8 cellular contexts compared by ENCODE assay signal in genomic region chr14:65019944-65020566, GRCh38. TPM values are rescaled to one million over a fixed set of nuclear protein-coding genes. Genes with fewer than 3 reads are reported as not detected.
DNase-seq lines count a peak whose midpoint lies in the region; ATAC-seq lines count a peak whose summit lies in the region.

No MANE protein-coding gene starts in this region.

- no peak overlapping the region for H3K4me3 ChIP-seq in naive thymus-derived CD4-positive, alpha-beta T cell (ENCODE audit: low read length)

- H3K27me3 Mint-ChIP-seq in activated naive CD8-positive, alpha-beta T cell, result no peaks in the 10 kb centered on the region
- H3K27me3 Mint-ChIP-seq in activated naive CD8-positive, alpha-beta T cell treated with anti-CD3 and anti-CD28 coated beads for 36 hours, result no peaks in the 10 kb centered on the region
- H3K27me3 Mint-ChIP-seq in naive thymus-derived CD4-positive, alpha-beta T cell, result no peaks in the 10 kb centered on the region

- H3K27me3 ChIP-seq in naive thymus-derived CD4-positive, alpha-beta T cell (ENCODE audit: control insufficient read depth in 2 of 2, insufficient read depth in 2 of 2, low read length in 2 of 2), result no peaks in the 10 kb centered on the region

- no peaks in the 10 kb centered on the region for H3K4me1 Mint-ChIP-seq in activated naive CD8-positive, alpha-beta T cell (ENCODE audit: low read depth)
- no peaks in the 10 kb centered on the region for H3K4me1 Mint-ChIP-seq in activated naive CD8-positive, alpha-beta T cell treated with anti-CD3 and anti-CD28 coated beads for 36 hours
- peaks cover 0 to 5% (median 0%) of the 10 kb centered on the region in 7 donors for H3K4me1 Mint-ChIP-seq in naive thymus-derived CD4-positive, alpha-beta T cell

- no peaks in the 10 kb centered on the region for H3K9me3 ChIP-seq in naive thymus-derived CD4-positive, alpha-beta T cell (ENCODE audit: control insufficient read depth in 2 of 3, low read length in 3 of 3)

- H3K27ac Mint-ChIP-seq in activated naive CD8-positive, alpha-beta T cell, result peak overlapping the region; percentile 46
- H3K27ac Mint-ChIP-seq in activated naive CD8-positive, alpha-beta T cell treated with anti-CD3 and anti-CD28 coated beads for 36 hours, result no peak overlapping the region
- H3K27ac Mint-ChIP-seq in naive thymus-derived CD4-positive, alpha-beta T cell, result peak overlapping the region in 1 of 9 donors; percentile 0

- intact Hi-C loops in naive thymus-derived CD4-positive, alpha-beta T cell (cut with micrococcal nuclease), result loop anchor here (1.0 kb wide), 1 partner anchor 34 kb away; the partner anchor contains the start of gene FNTB (in 2 of the 2)

- H3K27ac ChIP-seq in naive thymus-derived CD4-positive, alpha-beta T cell (ENCODE audit: low read depth, low read length), result no peak overlapping the region

- peak; percentile 76 for ATAC-seq in naive thymus-derived CD4-positive, alpha-beta T cell
- ATAC-seq in HG02623 (IDR thresholded peaks at IDR 0.05; ENCODE audit: unreplicated experiment), result no peak

- no peaks in the 10 kb centered on the region for H3K4me1 ChIP-seq in naive thymus-derived CD4-positive, alpha-beta T cell (ENCODE audit: control insufficient read depth in 2 of 2, insufficient read depth in 2 of 2, low read length in 2 of 2)

- no peaks in the 10 kb centered on the region for H3K9me3 Mint-ChIP-seq in activated naive CD8-positive, alpha-beta T cell (ENCODE audit: low read depth)
- no peaks in the 10 kb centered on the region for H3K9me3 Mint-ChIP-seq in activated naive CD8-positive, alpha-beta T cell treated with anti-CD3 and anti-CD28 coated beads for 36 hours
- peaks cover 0 to 1% (median 0%) of the 10 kb centered on the region in 11 donors for H3K9me3 Mint-ChIP-seq in naive thymus-derived CD4-positive, alpha-beta T cell

- no peak for DNase-seq in activated naive CD8-positive, alpha-beta T cell treated with anti-CD3 and anti-CD28 coated beads for 36 hours
- DNase-seq in LHCN-M2 (ENCODE audit: low read depth) (peak; percentile 83), SK-N-DZ (ENCODE audit: low spot score) (peak; percentile 29), fibroblast of gingiva (ENCODE audit: low read depth) (peak; percentile 72), GM19238 (ENCODE audit: insufficient read length, low spot score) (no peak)
- peak in 2 of 9 donors; percentile 3 to 14 for DNase-seq in naive thymus-derived CD4-positive, alpha-beta T cell

- peaks cover 0 to 19% (median 6%) of the 10 kb centered on the region in 3 experiments for H3K36me3 ChIP-seq in naive thymus-derived CD4-positive, alpha-beta T cell (ENCODE audit: control insufficient read depth in 2 of 3, insufficient read depth in 3 of 3, low read length in 3 of 3)

- POLR2A ChIA-PET in naive thymus-derived CD4-positive, alpha-beta T cell (lab: Charles Lee), result no interaction called here

- H3K4me3 Mint-ChIP-seq in activated naive CD8-positive, alpha-beta T cell, result no peak overlapping the region
- H3K4me3 Mint-ChIP-seq in activated naive CD8-positive, alpha-beta T cell treated with anti-CD3 and anti-CD28 coated beads for 36 hours, result no peak overlapping the region
- H3K4me3 Mint-ChIP-seq in naive thymus-derived CD4-positive, alpha-beta T cell, result no peak overlapping the region

- CTCF ChIA-PET in naive thymus-derived CD4-positive, alpha-beta T cell (lab: Charles Lee), result interaction anchor here (0.6 to 1.1 kb wide), 5 partner anchors 10 to 1451 kb away, joined by 3 to 6 read pairs (median 3); no protein-coding TSS in a partner anchor

- peaks cover 4% of the 10 kb centered on the region for H3K36me3 Mint-ChIP-seq in activated naive CD8-positive, alpha-beta T cell
- peaks cover 6% of the 10 kb centered on the region for H3K36me3 Mint-ChIP-seq in activated naive CD8-positive, alpha-beta T cell treated with anti-CD3 and anti-CD28 coated beads for 36 hours
- H3K36me3 Mint-ChIP-seq in naive thymus-derived CD4-positive, alpha-beta T cell, result peaks cover 0 to 22% (median 7%) of the 10 kb centered on the region in 5 donors

RNA-seq across cellular contexts. Expression of gene FNTB, which starts 33.4 kb away (rescaled TPM):
- 10 to 100 TPM; 14.0 to 14.3 TPM for total RNA-seq in activated naive CD8-positive, alpha-beta T cell treated with anti-CD3 and anti-CD28 coated beads for 36 hours
- 13.9 and 17.4 TPM in 2 replicates for total RNA-seq in LHCN-M2 (2014; rRNA removed)
- 12.8 TPM for polyA plus RNA-seq in LHCN-M2 (2012)
- 13.4 and 17.5 TPM in 2 replicates for polyA plus RNA-seq in SK-N-DZ (2014; cell fraction: cytosol; rRNA removed)
- 11.2 and 20.5 TPM in 2 replicates for polyA plus RNA-seq in SK-N-DZ (2014; cell fraction: nucleus; rRNA removed)
- total RNA-seq in naive thymus-derived CD4-positive, alpha-beta T cell, result 10 to 100 TPM; 10.4 to 19.7 (median 12.9) TPM
- 1 to 10 TPM; 4.0 to 7.7 TPM for polyA plus RNA-seq in naive thymus-derived CD4-positive, alpha-beta T cell

RNA-seq across cellular contexts. Expression of gene RAB15, which starts 47.9 kb away (rescaled TPM):
- total RNA-seq in activated naive CD8-positive, alpha-beta T cell treated with anti-CD3 and anti-CD28 coated beads for 36 hours, result 1 to 10 TPM; 3.4 TPM
- 17.6 and 23.1 TPM in 2 replicates for total RNA-seq in LHCN-M2 (2014; rRNA removed)
- 24.1 TPM for polyA plus RNA-seq in LHCN-M2 (2012)
- polyA plus RNA-seq in SK-N-DZ (2014; cell fraction: cytosol; rRNA removed), result 16.1 and 16.2 TPM in 2 replicates
- 36.7 and 38.3 TPM in 2 replicates for polyA plus RNA-seq in SK-N-DZ (2014; cell fraction: nucleus; rRNA removed)
- 1 to 10 TPM; 4.9 to 7.1 (median 5.9) TPM for total RNA-seq in naive thymus-derived CD4-positive, alpha-beta T cell
- 10 to 100 TPM in 1 of 2 donors, 1 to 10 TPM in 1; 4.7 to 11.1 TPM for polyA plus RNA-seq in naive thymus-derived CD4-positive, alpha-beta T cell

Comparison
In these comparisons a context has a peak if more than half of its experiments do, and no peak if none do; other contexts are left out.
1. DNase-seq: peak in LHCN-M2 (single experiment), SK-N-DZ (single experiment) and fibroblast of gingiva (single experiment); none in activated naive CD8-positive, alpha-beta T cell treated with anti-CD3 and anti-CD28 coated beads for 36 hours (single experiment) and GM19238 (single experiment).